Comparison of ENCODE assay signal across 10 cellular contexts in genomic region chrX:133246921-133247320, GRCh38. TPM values are rescaled to one million over a fixed set of nuclear protein-coding genes. Genes with fewer than 3 reads are reported as not detected.
"Had no signal": no experiment of that assay in that cellular context is flagged by ENCODE, and none has a peak within 500 bp of the region (broad histone marks: within the 10 kb centered on the region; RNA-seq: fewer than 3 reads in every experiment).

No MANE protein-coding gene starts in this region.

- ATAC-seq: HCT116 had no signal

- H3K9ac ChIP-seq: GM23248 had no signal

- FAIRE-seq: HTR-8/SVneo had no signal

- H3K36me3 Mint-ChIP-seq: IgD-negative memory B cell had no signal

- H3K4me1 Mint-ChIP-seq: IgD-negative memory B cell had no signal

- H3K4me3 Mint-ChIP-seq: IgD-negative memory B cell had no signal

- H3K27ac ChIP-seq: GM23248 had no signal

- H3K4me3 ChIP-seq: GM23248, HAP-1 had no signal

- H3K36me3 ChIP-seq: HAP-1 had no signal

- DNase-seq: GM23248, GOT3, H7, KG1 had no signal

- H2AFZ ChIP-seq: GM23248 had no signal

- H3K27ac Mint-ChIP-seq: IgD-negative memory B cell had no signal

RNA-seq across cellular contexts. Expression of gene TFDP3, which starts 28.8 kb away (rescaled TPM):
- total RNA-seq: GM23248, H4, H7, HT-29 had no signal
- polyA plus RNA-seq: GM23248, IgD-negative memory B cell had no signal
